11 cellular contexts compared by ENCODE assay signal in genomic region chr4:170008376-170008775, GRCh38.
DNase-seq lines count a peak whose midpoint lies in the region; ATAC-seq and TF ChIP-seq lines count a peak whose summit lies in the region.
"Had no signal": no experiment of that assay in that cellular context is flagged by ENCODE, and none has a peak within 500 bp of the region (broad histone marks: within the 10 kb centered on the region; RNA-seq: fewer than 3 reads in every experiment).

No MANE protein-coding gene starts in this region.

- ATAC-seq in HG03565 (IDR thresholded peaks at IDR 0.05; ENCODE audit: unreplicated experiment), result peak; percentile 48

- H3K36me3 ChIP-seq in GM06990 (ENCODE audit: control insufficient read depth, insufficient read depth, low read length), result no peaks in the 10 kb centered on the region
- H3K36me3 ChIP-seq: spleen had no signal

- no peaks in the 10 kb centered on the region for H3K27me3 ChIP-seq in GM06990 (replicated peaks; ENCODE audit: control insufficient read depth, insufficient read depth, low read length)
- H3K27me3 ChIP-seq: spleen had no signal

- peak; percentile 17 for DNase-seq in 8988T
- no peak for DNase-seq in GM06990 (ENCODE audit: extremely low read depth, insufficient read length)
- peak; percentile 16 to 46 for DNase-seq in T47D (ENCODE audit: low read depth in 1 of 2, low spot score in 1 of 2)
- no peak for DNase-seq in GM10248 (ENCODE audit: extremely low spot score)
- no peak for DNase-seq in stimulated activated CD4-positive, alpha-beta T cell treated with anti-CD3 and anti-CD28 coated beads, Interleukin-2, amount 100 ng/mL, for 48 hours
- no peak for DNase-seq in RKO (ENCODE audit: low spot score)
- DNase-seq in NCI-H187 (lab: John Stamatoyannopoulos, UW), result no peak
- DNase-seq: CD8-positive, alpha-beta memory T cell; spleen had no signal

- H3K4me3 ChIP-seq in GM06990 (replicated peaks; ENCODE audit: low read depth, low read length), result no peak overlapping the region
- H3K4me3 ChIP-seq: lung had no signal

- CTCF ChIA-PET in GM10248 (lab: Yijun Ruan, JAX), result interaction anchor here (1.1 kb wide), 1 partner anchor 198 kb away, joined by 3 read pairs; no protein-coding TSS in a partner anchor

- TF ChIP-seq CTCF in GM06990 (IDR thresholded peaks at IDR 0.05; ENCODE audit: insufficient read depth, low read length, poor library complexity, severe bottlenecking), result peak; percentile 24
- no peak for TF ChIP-seq CTCF in GM10248 (IDR thresholded peaks at IDR 0.05; ENCODE audit: control extremely low read depth, extremely low read depth, low read depth, missing control alignments)

- in situ Hi-C loops in T47D (cut with HindIII; ENCODE audit: low pct_unique_long_range_greater_than_20kb, low sequenced_read_pairs), result no loop called here

- POLR2A ChIA-PET in GM10248 (lab: Yijun Ruan, JAX), result no interaction called here

Comparison
In these comparisons a context has a peak if more than half of its experiments do, and no peak if none do; other contexts are left out.
1. DNase-seq: peak in 8988T (single experiment) and T47D (2 of 2); none in GM06990 (single experiment), GM10248 (single experiment), stimulated activated CD4-positive, alpha-beta T cell treated with anti-CD3 and anti-CD28 coated beads, Interleukin-2, amount 100 ng/mL, for 48 hours (0 of 2), RKO (single experiment) and NCI-H187 (0 of 2).